27 cellular contexts compared by ENCODE assay signal in genomic region chr6:135983720-135984343, GRCh38.
A peak's percentile ranks its signal among the peaks of the same experiment; 100 is the strongest.
DNase-seq lines count a peak whose midpoint lies in the region; ATAC-seq and TF ChIP-seq lines count a peak whose summit lies in the region.
"Had no signal": no experiment of that assay in that cellular context is flagged by ENCODE, and none has a peak within 500 bp of the region (broad histone marks: within the 10 kb centered on the region; RNA-seq: fewer than 3 reads in every experiment).

No MANE protein-coding gene starts in this region.

- H3K27me3 ChIP-seq in IMR-90 (ENCODE audit: control insufficient read depth, insufficient read depth, low read length), result no peaks in the 10 kb centered on the region
- H3K27me3 ChIP-seq: SJCRH30 had no signal

- DNase-seq in IMR-90, result peak; percentile 58
- peak; percentile 66 for DNase-seq in NCI-H69 (lab: John Stamatoyannopoulos, UW)
- peak; percentile 51 for DNase-seq in choroid plexus epithelial cell (ENCODE audit: low read depth)
- peak; percentile 37 for DNase-seq in fibroblast of the aortic adventitia (ENCODE audit: low read depth)
- DNase-seq in activated CD4-positive, alpha-beta T cell treated with anti-CD3 and anti-CD28 coated beads for 48 hours, result no peak
- no peak for DNase-seq in mesenteric fat pad (ENCODE audit: low spot score)
- DNase-seq in cardiac septum (ENCODE audit: low spot score), result no peak
- DNase-seq: C1 segment of cervical spinal cord; CD4-positive, alpha-beta memory T cell; COR-L47; DMS79; EL; GDM1; NCI-H1048; NCI-H1694; NCI-H2029 treated with DMSO at 0.1 percent for 48 hours; NCI-H2171; NCI-H226; NCI-H510A treated with DMSO at 0.1 percent for 48 hours; NCI-H774; PC-9; SJCRH30 had no signal

- no peaks in the 10 kb centered on the region for H4K20me1 ChIP-seq in IMR-90 (ENCODE audit: insufficient read depth, low read length)

- no peak overlapping the region for H2AK9ac ChIP-seq in IMR-90 (replicated peaks; ENCODE audit: low read depth, low read length, poor library complexity)

- H3K23ac ChIP-seq in IMR-90 (ENCODE audit: low read depth, low read length), result no peak overlapping the region

- no peak overlapping the region for H3K9ac ChIP-seq in IMR-90 (ENCODE audit: low read depth, low read length)
- H3K9ac ChIP-seq: KMS-11 had no signal

- H3K4me3 ChIP-seq in IMR-90 (ENCODE audit: insufficient read depth, low read depth, low read length), result no peak overlapping the region
- H3K4me3 ChIP-seq in choroid plexus epithelial cell (ENCODE audit: low read depth, low read length), result no peak overlapping the region
- no peak overlapping the region for H3K4me3 ChIP-seq in fibroblast of the aortic adventitia (ENCODE audit: low read depth, low read length)
- H3K4me3 ChIP-seq: GM12878, PC-9, SJCRH30 had no signal

- H3K9me1 ChIP-seq in IMR-90 (ENCODE audit: insufficient read depth, low read length), result no peaks in the 10 kb centered on the region; the same call in 1 of the 2 replicates

- H3K27ac ChIP-seq in IMR-90 (ENCODE audit: insufficient read depth, low read length), result no peak overlapping the region
- H3K27ac ChIP-seq: KMS-11, PC-9, SJCRH30 had no signal

- ATAC-seq in IMR-90 (ENCODE audit: low read depth), result peak; percentile 68
- ATAC-seq: GM12878, HCT116, Right ventricle myocardium inferior, SK-N-SH treated with all-trans-retinoic acid at 6 μM for 48 hours had no signal

- no peak overlapping the region for H4K5ac ChIP-seq in IMR-90 (ENCODE audit: low read depth, low read length)

- whole genome bisulfite sequencing in IMR-90 (ENCODE audit: extremely low coverage in 2 of 2, insufficient read length in 1 of 2), 2 experiments, result no CpG with 5 or more reads among the region's 4 CpGs

- no peaks in the 10 kb centered on the region for H3K9me3 ChIP-seq in IMR-90 (ENCODE audit: control insufficient read depth, insufficient read depth, low read length)
- H3K9me3 ChIP-seq: SJCRH30 had no signal

- intact Hi-C loops in IMR-90 (cut with micrococcal nuclease) (no loop called here), cardiac septum (cut with DNase I) (no loop called here)

- TF ChIP-seq RAD21 in IMR-90 (IDR thresholded peaks at IDR 0.05; ENCODE audit: low read length), result no peak

- peak overlapping the region; percentile 53 for H2BK5ac ChIP-seq in IMR-90 (ENCODE audit: low read depth, low read length, poor library complexity, severe bottlenecking)

- TF ChIP-seq POLR2A in IMR-90 (IDR thresholded peaks at IDR 0.05; ENCODE audit: low read depth, low read length), result no peak

- H3K4me2 ChIP-seq in IMR-90 (ENCODE audit: low read depth, low read length), result no peak overlapping the region
- H3K4me2 ChIP-seq: KMS-11, PC-9 had no signal

- H3K4me1 ChIP-seq in IMR-90 (ENCODE audit: control insufficient read depth, insufficient read depth, low read length), result peaks cover 3% of the 10 kb centered on the region
- H3K4me1 ChIP-seq: SJCRH30 had no signal

- in situ Hi-C loops in IMR-90 (cut with MboI; ENCODE audit: low sequenced_read_pairs), result no loop called here

- CTCF ChIA-PET in IMR-90 (lab: Yijun Ruan, JAX), result no interaction called here

- H2BK15ac ChIP-seq in IMR-90 (ENCODE audit: low read depth, low read length), result no peak overlapping the region

- no peak overlapping the region for H3K14ac ChIP-seq in IMR-90 (replicated peaks; ENCODE audit: low read depth, low read length)

- no peak overlapping the region for H2BK120ac ChIP-seq in IMR-90 (ENCODE audit: low read depth, low read length)

- TF ChIP-seq CTCF in IMR-90 (conservative IDR thresholded peaks at IDR 0.05; ENCODE audit: low read depth, low read length) (no peak), choroid plexus epithelial cell (conservative IDR thresholded peaks at IDR 0.05; ENCODE audit: low read depth, low read length) (no peak), fibroblast of the aortic adventitia (IDR thresholded peaks at IDR 0.05; ENCODE audit: insufficient read depth, low read length) (no peak)

- no peak overlapping the region for H4K91ac ChIP-seq in IMR-90 (ENCODE audit: insufficient read depth, low read depth, low read length)

- POLR2A ChIA-PET in IMR-90 (lab: Charles Lee; ENCODE audit: unreplicated experiment), result no interaction called here

- H4K8ac ChIP-seq in IMR-90 (ENCODE audit: low read depth in 2 of 2, low read length in 2 of 2), result no peak overlapping the region

- no TSS peak for BruUV-seq in IMR-90 (replicated peaks; lab: Mats Ljungman, UMichigan)

- H3K56ac ChIP-seq in IMR-90 (ENCODE audit: extremely low read depth, insufficient read depth, low read length), result no peak overlapping the region

- H3K18ac ChIP-seq in IMR-90 (ENCODE audit: low read depth, low read length), result no peak overlapping the region

- dilution Hi-C loops in IMR-90 (cut with HindIII; ENCODE audit: low sequenced_read_pairs, unreplicated experiment), result no loop called here

- H2AFZ ChIP-seq in IMR-90 (replicated peaks; ENCODE audit: low read length, poor library complexity), result no peak overlapping the region
- H2AFZ ChIP-seq: PC-9 had no signal

- H3K36me3 ChIP-seq in IMR-90 (ENCODE audit: control insufficient read depth, insufficient read depth, low read length), result no peaks in the 10 kb centered on the region; the same call in 1 of the 2 replicates
- H3K36me3 ChIP-seq: SJCRH30 had no signal

- H2AK5ac ChIP-seq in IMR-90 (ENCODE audit: low read depth, low read length), result no peak overlapping the region

- H3K79me1 ChIP-seq in IMR-90 (ENCODE audit: low read depth in 1 of 2, low read length in 2 of 2), result peaks cover 3 to 15% of the 10 kb centered on the region in 2 experiments; a peak in 3 of 4 replicates

- H3K4ac ChIP-seq in IMR-90 (ENCODE audit: low read depth, low read length), result no peak overlapping the region

- 0 out of 2 replicates have a peak overlapping the region, but pooled peaks have one; percentile 13 for H2BK20ac ChIP-seq in IMR-90 (ENCODE audit: low read depth, low read length)

TF ChIP-seq in IMR-90, 13 proteins besides CTCF, POLR2A, EP300 and RAD21:
- TF ChIP-seq USF2 (IDR thresholded peaks at IDR 0.05; ENCODE audit: low read depth, low read length), result no peak
- TF ChIP-seq ELK1 (IDR thresholded peaks at IDR 0.05; ENCODE audit: borderline replicate concordance, low read depth, low read length), result no peak

Comparison
In these comparisons a context has a peak if more than half of its experiments do, and no peak if none do; other contexts are left out.
1. DNase-seq: peak in IMR-90 (single experiment), NCI-H69 (single experiment), choroid plexus epithelial cell (single experiment) and fibroblast of the aortic adventitia (single experiment); none in activated CD4-positive, alpha-beta T cell treated with anti-CD3 and anti-CD28 coated beads for 48 hours (single experiment), mesenteric fat pad (single experiment) and cardiac septum (single experiment).